ENCODE assay signal across 1 cellular context in the genomic region with DNA sequence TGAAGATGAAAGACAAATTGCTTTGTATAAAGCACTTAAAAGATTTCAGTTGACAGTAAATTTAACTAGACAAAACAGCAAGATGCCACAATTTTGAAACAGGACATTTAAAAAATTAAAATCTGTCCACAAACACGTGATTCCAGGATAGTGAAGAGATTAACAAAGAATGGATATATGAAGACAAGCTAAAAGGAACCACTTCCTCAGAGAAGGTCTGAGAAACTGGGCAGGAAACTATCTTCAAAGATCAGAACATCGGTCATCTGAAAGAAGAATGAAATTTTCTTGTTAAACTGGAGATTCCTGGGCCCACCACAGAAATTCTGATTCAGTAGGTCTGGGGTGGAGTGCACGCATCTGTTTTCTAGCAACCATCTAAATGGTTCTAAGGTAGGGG.
TF ChIP-seq lines count a peak whose summit lies in the region.

No MANE protein-coding gene starts in this region.

TF ChIP-seq in GM12878, 131 proteins besides CTCF, POLR2A, EP300 and RAD21:
- TF ChIP-seq SPI1 (IDR thresholded peaks at IDR 0.05; ENCODE audit: borderline replicate concordance, insufficient read depth, low read depth, low read length), result peak; percentile 30; the same call in 1 of the 2 replicates
- TF ChIP-seq, protein P1, sequence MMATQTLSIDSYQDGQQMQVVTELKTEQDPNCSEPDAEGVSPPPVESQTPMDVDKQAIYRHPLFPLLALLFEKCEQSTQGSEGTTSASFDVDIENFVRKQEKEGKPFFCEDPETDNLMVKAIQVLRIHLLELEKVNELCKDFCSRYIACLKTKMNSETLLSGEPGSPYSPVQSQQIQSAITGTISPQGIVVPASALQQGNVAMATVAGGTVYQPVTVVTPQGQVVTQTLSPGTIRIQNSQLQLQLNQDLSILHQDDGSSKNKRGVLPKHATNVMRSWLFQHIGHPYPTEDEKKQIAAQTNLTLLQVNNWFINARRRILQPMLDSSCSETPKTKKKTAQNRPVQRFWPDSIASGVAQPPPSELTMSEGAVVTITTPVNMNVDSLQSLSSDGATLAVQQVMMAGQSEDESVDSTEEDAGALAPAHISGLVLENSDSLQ (IDR thresholded peaks at IDR 0.05), result no peak
